ENCODE assay signal across 8 cellular contexts in the genomic region with DNA sequence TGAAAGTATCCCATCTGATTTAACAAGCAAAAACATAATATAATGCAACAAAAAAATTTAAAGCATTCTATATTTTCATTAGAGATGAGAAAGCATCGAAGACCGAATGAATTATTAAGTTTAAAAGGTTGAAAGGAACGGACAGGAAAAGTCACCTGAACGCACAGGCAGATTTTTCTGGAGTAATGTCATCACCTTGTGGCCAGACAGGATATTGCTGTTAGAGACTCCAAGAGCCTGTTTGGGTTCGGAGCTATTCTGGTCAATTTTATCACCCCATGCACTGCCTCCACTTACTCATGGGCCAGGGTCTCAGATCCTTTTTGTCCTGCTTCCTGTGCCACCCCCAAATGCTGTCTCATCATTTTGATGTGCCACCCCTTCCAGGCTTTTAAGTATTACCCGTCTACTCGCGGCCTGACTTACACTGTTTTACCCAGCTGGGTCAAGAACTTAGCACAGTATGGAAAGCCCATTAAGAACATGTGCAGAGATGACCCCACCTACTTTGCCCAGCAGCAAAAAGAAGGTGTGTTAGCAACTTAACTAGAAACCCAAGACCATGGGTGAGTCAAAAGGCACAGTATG. TPM values are rescaled to one million over a fixed set of nuclear protein-coding genes. Genes with fewer than 3 reads are reported as not detected.
DNase-seq lines count a peak whose midpoint lies in the region; ATAC-seq, FAIRE-seq and TF ChIP-seq lines count a peak whose summit lies in the region.

No MANE protein-coding gene starts in this region.

- H2BK15ac ChIP-seq in H9 (ENCODE audit: low read depth, low read length), result no peak overlapping the region

- H2BK12ac ChIP-seq in H9 (ENCODE audit: insufficient read length, low read depth, low read length), result no peak overlapping the region

- H3K79me2 ChIP-seq in H9 (ENCODE audit: insufficient read depth, low read length), result no peaks in the 10 kb centered on the region

- peak; percentile 36 for DNase-seq in D721Med (ENCODE audit: insufficient read length, low spot score)
- peak; percentile 46 for DNase-seq in H9
- DNase-seq in NCI-H345 treated with DMSO at 0.1 percent for 48 hours (lab: John Stamatoyannopoulos, UW; ENCODE audit: unreplicated experiment), result peak; percentile 38
- peak; percentile 45 for DNase-seq in activated CD4-positive, alpha-beta T cell treated with anti-CD3 and anti-CD28 coated beads, Interleukin-2, amount 50 U/mL, for 1 hour
- DNase-seq in epithelial cell of esophagus (ENCODE audit: low read depth), result peak; percentile 72
- DNase-seq in naive thymus-derived CD8-positive, alpha-beta T cell, result peak in 9 of 10 donors; percentile 35 to 70 (median 55)

- H2BK5ac ChIP-seq in H9 (ENCODE audit: insufficient read length, low read length), result no peak overlapping the region

- H3K4ac ChIP-seq in H9 (ENCODE audit: low read depth, low read length), result no peak overlapping the region

- H3K4me1 ChIP-seq in H9 (ENCODE audit: insufficient read depth, low read length), result no peaks in the 10 kb centered on the region

- no peak overlapping the region for H3K23ac ChIP-seq in H9 (ENCODE audit: insufficient read length, low read depth, low read length)

- no peak overlapping the region for H2AK5ac ChIP-seq in H9 (ENCODE audit: insufficient read length, low read length)

- no peak overlapping the region for H3K18ac ChIP-seq in H9 (ENCODE audit: insufficient read length, low read depth, low read length)

- H4K5ac ChIP-seq in H9 (ENCODE audit: insufficient read length, low read depth, low read length), result no peak overlapping the region

- no peaks in the 10 kb centered on the region for H3K27me3 ChIP-seq in H9 (ENCODE audit: insufficient read depth, low read length)

- H3K9me3 ChIP-seq in H9 (ENCODE audit: control insufficient read depth, low read depth, low read length), result no peaks in the 10 kb centered on the region

- no peak overlapping the region for H3K27ac ChIP-seq in H9 (ENCODE audit: insufficient read length, low read depth, low read length)

- H3K27ac Mint-ChIP-seq in H9, result no peak overlapping the region
- H3K27ac Mint-ChIP-seq in naive thymus-derived CD8-positive, alpha-beta T cell, result no peak overlapping the region

- H4K8ac ChIP-seq in H9 (replicated peaks; ENCODE audit: insufficient read length, low read depth, low read length), result no peak overlapping the region

- no peak overlapping the region for H3K4me3 ChIP-seq in epithelial cell of esophagus (ENCODE audit: low read length)

- no peak overlapping the region for H3K14ac ChIP-seq in H9 (ENCODE audit: insufficient read depth, low read length)

- no CpG with 5 or more reads among the region's 8 CpGs for WGBS in H9 (ENCODE audit: extremely low coverage, insufficient read length, low lambda C conversion rate)

- H3K56ac ChIP-seq in H9 (ENCODE audit: insufficient read length, low read depth, low read length), result no peak overlapping the region

- no peak overlapping the region for H3T11ph ChIP-seq in H9 (ENCODE audit: low read length)

- H3K4me1 Mint-ChIP-seq in H9, result peaks cover 5 to 10% of the 10 kb centered on the region in 2 experiments
- H3K4me1 Mint-ChIP-seq in naive thymus-derived CD8-positive, alpha-beta T cell, result peaks cover 0 to 6% (median 0%) of the 10 kb centered on the region in 4 donors

- no peak overlapping the region for H2BK120ac ChIP-seq in H9 (ENCODE audit: low read depth, low read length, poor library complexity, severe bottlenecking)

- H3K23me2 ChIP-seq in H9 (ENCODE audit: insufficient read length, low read depth, low read length, poor library complexity, severe bottlenecking), result no peaks in the 10 kb centered on the region

- no peaks in the 10 kb centered on the region for H3K9me3 Mint-ChIP-seq in H9
- no peaks in the 10 kb centered on the region for H3K9me3 Mint-ChIP-seq in naive thymus-derived CD8-positive, alpha-beta T cell

- peaks cover 7% of the 10 kb centered on the region for H3K27me3 Mint-ChIP-seq in H9 (ENCODE audit: low read depth)
- peaks cover 0 to 7% (median 1%) of the 10 kb centered on the region in 5 donors for H3K27me3 Mint-ChIP-seq in naive thymus-derived CD8-positive, alpha-beta T cell

- no peak overlapping the region for H3K9ac ChIP-seq in H9 (ENCODE audit: extremely low read depth, insufficient read length, low read length)

- POLR2A ChIA-PET in naive thymus-derived CD8-positive, alpha-beta T cell (lab: Charles Lee), result interaction anchor here (0.9 to 1.9 kb wide), 2 partner anchors 174 to 459 kb away, joined by 3 to 10 read pairs; a partner anchor contains a TSS

- no peak overlapping the region for H3K4me2 ChIP-seq in H9 (ENCODE audit: insufficient read depth, insufficient read length, low read length)

- no peaks in the 10 kb centered on the region for H4K20me1 ChIP-seq in H9 (ENCODE audit: control insufficient read depth, insufficient read depth, insufficient read length)

- TF ChIP-seq CTCF in D721Med (IDR thresholded peaks at IDR 0.05; ENCODE audit: insufficient read depth, missing control alignments) (peak; percentile 82), H9 (conservative IDR thresholded peaks at IDR 0.05) (peak; percentile 90), epithelial cell of esophagus (IDR thresholded peaks at IDR 0.05; ENCODE audit: insufficient read depth, low read depth, low read length, missing control alignments) (peak; percentile 98)

- no peak overlapping the region for H3K4me3 Mint-ChIP-seq in H9
- H3K4me3 Mint-ChIP-seq in naive thymus-derived CD8-positive, alpha-beta T cell, result no peak overlapping the region

- H3K36me3 Mint-ChIP-seq in H9 (ENCODE audit: insufficient read depth in 1 of 3, low read depth in 3 of 3), result no peaks in the 10 kb centered on the region
- no peaks in the 10 kb centered on the region for H3K36me3 Mint-ChIP-seq in naive thymus-derived CD8-positive, alpha-beta T cell

- H2BK20ac ChIP-seq in H9 (ENCODE audit: low read depth, low read length, poor library complexity, severe bottlenecking), result no peak overlapping the region

- no peak overlapping the region for H4K91ac ChIP-seq in H9 (ENCODE audit: insufficient read length, low read depth, low read length)

- no peak for FAIRE-seq in D721Med (lab: Jason Lieb, UNC)

- no peak overlapping the region for H2AFZ ChIP-seq in H9 (ENCODE audit: low read length)

- H3K79me1 ChIP-seq in H9 (ENCODE audit: insufficient read depth, low read depth, low read length, poor library complexity, severe bottlenecking), result no peaks in the 10 kb centered on the region

- peak; percentile 67 to 78 for ATAC-seq in naive thymus-derived CD8-positive, alpha-beta T cell
- ATAC-seq in HG02610 (IDR thresholded peaks at IDR 0.05; ENCODE audit: unreplicated experiment) (no peak), GM21381 (IDR thresholded peaks at IDR 0.05; ENCODE audit: unreplicated experiment) (no peak)

RNA-seq across cellular contexts. Expression of a gene that starts 27.3 kb away (rescaled TPM):
- total RNA-seq in H9 (2021), result not detected in 2 replicates
- not detected for total RNA-seq in naive thymus-derived CD8-positive, alpha-beta T cell
- not detected for polyA plus RNA-seq in naive thymus-derived CD8-positive, alpha-beta T cell

RNA-seq across cellular contexts. Expression of a gene that starts 49.0 kb away (rescaled TPM):
- total RNA-seq in H9 (2021), result not detected in 2 replicates
- not detected for total RNA-seq in naive thymus-derived CD8-positive, alpha-beta T cell
- not detected for polyA plus RNA-seq in naive thymus-derived CD8-positive, alpha-beta T cell

RNA-seq across cellular contexts. Expression of a gene that starts 54.2 kb away (rescaled TPM):
- not detected in 2 replicates for total RNA-seq in H9 (2021)
- not detected for total RNA-seq in naive thymus-derived CD8-positive, alpha-beta T cell
- polyA plus RNA-seq in naive thymus-derived CD8-positive, alpha-beta T cell, result not detected

Comparison
In these comparisons a context has a peak if more than half of its experiments do, and no peak if none do; other contexts are left out.
1. ATAC-seq: peak in naive thymus-derived CD8-positive, alpha-beta T cell (2 of 2); none in HG02610 (single experiment) and GM21381 (single experiment).
2. Peak in every context shown above with its lines, with median percentiles within 50 percentile points of each other: DNase-seq and CTCF ChIP-seq.